Comparison of ENCODE assay signal across 13 cellular contexts in genomic region chr10:21572578-21572977, GRCh38. TPM values are rescaled to one million over a fixed set of nuclear protein-coding genes. Genes with fewer than 3 reads are reported as not detected.
DNase-seq lines count a peak whose midpoint lies in the region; ATAC-seq, FAIRE-seq and TF ChIP-seq lines count a peak whose summit lies in the region.
"Had no signal": no experiment of that assay in that cellular context is flagged by ENCODE, and none has a peak within 500 bp of the region (broad histone marks: within the 10 kb centered on the region; RNA-seq: fewer than 3 reads in every experiment).

No MANE protein-coding gene starts in this region.

- intact Hi-C loops in Caco-2 (cut with micrococcal nuclease; ENCODE audit: unreplicated experiment) = no loop called here
- intact Hi-C loops in colonic mucosa (cut with DNase I) = no loop called here

- no peak for FAIRE-seq in GM12892 (lab: Jason Lieb, UNC)

- H3K9me3 Mint-ChIP-seq in Caco-2 (ENCODE audit: unreplicated experiment) (no peaks in the 10 kb centered on the region), WTC11 (no peaks in the 10 kb centered on the region)
- H3K9me3 Mint-ChIP-seq: activated CD4-positive, alpha-beta memory T cell treated with anti-CD3 and anti-CD28 coated beads for 36 hours; T-helper 1 cell treated with Interleukin-12 subunit alpha and Interleukin-12 subunit beta and Interleukin-4 antibody, amounts not matched to agents 30 μg/mL and 1 μg/mL, for 36 hours had no signal

- H3K9ac ChIP-seq in colonic mucosa (ENCODE audit: low read depth in 2 of 2, low read length in 2 of 2) = no peak overlapping the region

- DNase-seq in Caco-2 (no peak), WTC11 (ENCODE audit: low spot score) (no peak), foreskin fibroblast (peak; percentile 57 to 79), osteoblast (ENCODE audit: insufficient read length, low spot score, missing footprints) (peak; percentile 56), colonic mucosa (no peak), GM12892 (ENCODE audit: insufficient read length) (no peak)
- no peak for DNase-seq in stimulated activated CD4-positive, alpha-beta T cell treated with anti-CD3 and anti-CD28 coated beads, Interleukin-2, amount 100 ng/mL, for 48 hours
- DNase-seq: activated CD4-positive, alpha-beta memory T cell treated with anti-CD3 and anti-CD28 coated beads for 36 hours; activated naive CD4-positive, alpha-beta T cell treated with anti-CD3 and anti-CD28 coated beads, Interleukin-2, amount 50 U/mL, for 16 hours; DMS79; hippocampal formation had no signal

- H3K36me3 Mint-ChIP-seq in Caco-2 (ENCODE audit: insufficient read depth, unreplicated experiment) (peaks cover 69% of the 10 kb centered on the region), WTC11 (peaks cover 14% of the 10 kb centered on the region)

- H3K27me3 Mint-ChIP-seq in Caco-2 (ENCODE audit: insufficient read depth, unreplicated experiment) (no peaks in the 10 kb centered on the region), WTC11 (ENCODE audit: low read depth) (no peaks in the 10 kb centered on the region)
- H3K27me3 Mint-ChIP-seq: activated CD4-positive, alpha-beta memory T cell treated with anti-CD3 and anti-CD28 coated beads for 36 hours had no signal

- H3K4me1 ChIP-seq in Caco-2 (no peaks in the 10 kb centered on the region; the same call in 1 of the 2 replicates), osteoblast (ENCODE audit: insufficient read depth, low read length) (peaks cover 6% of the 10 kb centered on the region), colonic mucosa (no peaks in the 10 kb centered on the region)

- peaks cover 29% of the 10 kb centered on the region for H4K20me1 ChIP-seq in osteoblast (ENCODE audit: insufficient read depth, low read length)

- H3K36me3 ChIP-seq in Caco-2 (ENCODE audit: control insufficient read depth, insufficient read depth, low read length) (no peaks in the 10 kb centered on the region; the same call in 1 of the 2 replicates), osteoblast (ENCODE audit: insufficient read depth, low read length) (no peaks in the 10 kb centered on the region), colonic mucosa (no peaks in the 10 kb centered on the region)

- ATAC-seq in WTC11 (no peak), HG02840 (IDR thresholded peaks at IDR 0.05; ENCODE audit: low FRiP score, unreplicated experiment) (no peak)

- H3K27ac ChIP-seq in osteoblast (ENCODE audit: low read depth, low read length) = peak overlapping the region; percentile 42
- no peak overlapping the region for H3K27ac ChIP-seq in colonic mucosa

- no peak overlapping the region for H3K4me3 ChIP-seq in Caco-2 (ENCODE audit: low read depth, low read length)
- H3K4me3 ChIP-seq in foreskin fibroblast (ENCODE audit: low read depth in 1 of 2, low read length in 2 of 2) = no peak overlapping the region
- H3K4me3 ChIP-seq in osteoblast (ENCODE audit: insufficient read depth, low read length) = no peak overlapping the region
- H3K4me3 ChIP-seq in colonic mucosa = no peak overlapping the region

- no peak overlapping the region for H3K4me2 ChIP-seq in osteoblast (ENCODE audit: insufficient read depth, low read length)

- H3K27ac Mint-ChIP-seq in Caco-2 (ENCODE audit: unreplicated experiment) = peak overlapping the region; percentile 21
- peak overlapping the region; percentile 54; the same call in 1 of the 2 replicates for H3K27ac Mint-ChIP-seq in WTC11
- H3K27ac Mint-ChIP-seq: activated CD4-positive, alpha-beta memory T cell treated with anti-CD3 and anti-CD28 coated beads for 36 hours; T-helper 1 cell treated with Interleukin-12 subunit alpha and Interleukin-12 subunit beta and Interleukin-4 antibody, amounts not matched to agents 30 μg/mL and 1 μg/mL, for 36 hours had no signal

- no peak for TF ChIP-seq POLR2A in GM12892 (IDR thresholded peaks at IDR 0.05; ENCODE audit: low read depth, low read length)

- no peaks in the 10 kb centered on the region for H3K9me3 ChIP-seq in Caco-2
- H3K9me3 ChIP-seq in osteoblast (ENCODE audit: low read depth, low read length) = no peaks in the 10 kb centered on the region
- H3K9me3 ChIP-seq in colonic mucosa = no peaks in the 10 kb centered on the region

- H3K27me3 ChIP-seq in Caco-2 (replicated peaks; ENCODE audit: control insufficient read depth, insufficient read depth, low read length) = no peaks in the 10 kb centered on the region
- H3K27me3 ChIP-seq in osteoblast (ENCODE audit: insufficient read depth, low read length) = no peaks in the 10 kb centered on the region
- H3K27me3 ChIP-seq in colonic mucosa = no peaks in the 10 kb centered on the region

- H3K4me1 Mint-ChIP-seq in Caco-2 (ENCODE audit: low read depth, unreplicated experiment) (peaks cover 21% of the 10 kb centered on the region), WTC11 (peaks cover 29% of the 10 kb centered on the region)

- BruUV-seq in Caco-2 (replicated peaks; lab: Mats Ljungman, UMichigan) = no TSS peak

- peaks cover 94% of the 10 kb centered on the region for H3K79me2 ChIP-seq in osteoblast (ENCODE audit: insufficient read depth, low read length)

- TF ChIP-seq CTCF in Caco-2 (IDR thresholded peaks at IDR 0.05; ENCODE audit: insufficient read depth in 1 of 2, low read depth in 1 of 2, low read length in 1 of 2, severe bottlenecking in 1 of 2, unreplicated experiment in 1 of 2) = no peak
- no peak for TF ChIP-seq CTCF in WTC11 (IDR thresholded peaks at IDR 0.05)
- TF ChIP-seq CTCF in foreskin fibroblast (IDR thresholded peaks at IDR 0.05; ENCODE audit: low read depth, low read length) = no peak
- TF ChIP-seq CTCF in osteoblast (IDR thresholded peaks at IDR 0.05; ENCODE audit: extremely low read depth, low read depth, low read length) = no peak
- TF ChIP-seq CTCF in colonic mucosa (IDR thresholded peaks at IDR 0.05) = no peak

- CTCF ChIA-PET in Caco-2 (lab: Charles Lee) = no interaction called here
- CTCF ChIA-PET in WTC11 (lab: Charles Lee) = interaction anchor here (0.9 kb wide), 1 partner anchor 77 kb away, joined by 3 read pairs; no protein-coding TSS in a partner anchor

- POLR2A ChIA-PET in Caco-2 (lab: Charles Lee) (no interaction called here), WTC11 (lab: Charles Lee) (no interaction called here)

- H3K4me3 Mint-ChIP-seq in Caco-2 (ENCODE audit: unreplicated experiment) = no peak overlapping the region
- H3K4me3 Mint-ChIP-seq in WTC11 = no peak overlapping the region
- H3K4me3 Mint-ChIP-seq: activated CD4-positive, alpha-beta memory T cell treated with anti-CD3 and anti-CD28 coated beads for 36 hours; T-helper 1 cell treated with Interleukin-12 subunit alpha and Interleukin-12 subunit beta and Interleukin-4 antibody, amounts not matched to agents 30 μg/mL and 1 μg/mL, for 36 hours had no signal

- no peak overlapping the region for H2AFZ ChIP-seq in osteoblast (ENCODE audit: low read length)

TF ChIP-seq in WTC11, 78 proteins besides CTCF, POLR2A, EP300 and RAD21 (continues in another document):
- TF ChIP-seq ZBTB43 (CRISPR knock-in tag; IDR thresholded peaks at IDR 0.05) (no peak), ZNF138 (CRISPR knock-in tag; conservative IDR thresholded peaks at IDR 0.05) (no peak), GTF2I (CRISPR knock-in tag; conservative IDR thresholded peaks at IDR 0.05) (no peak), ATF1 (CRISPR knock-in tag; IDR thresholded peaks at IDR 0.05) (no peak), SP1 (CRISPR knock-in tag; conservative IDR thresholded peaks at IDR 0.05) (no peak), ZNF281 (CRISPR knock-in tag; IDR thresholded peaks at IDR 0.05) (no peak), FOXP1 (CRISPR knock-in tag; IDR thresholded peaks at IDR 0.05; ENCODE audit: borderline replicate concordance) (no peak), ZBTB21 (CRISPR knock-in tag; IDR thresholded peaks at IDR 0.05; ENCODE audit: borderline replicate concordance) (no peak), ZNF396 (CRISPR knock-in tag; IDR thresholded peaks at IDR 0.05; ENCODE audit: borderline replicate concordance) (no peak)

RNA-seq across cellular contexts. Expression of gene MLLT10, which starts 38.5 kb away (rescaled TPM):
- total RNA-seq in Caco-2 (2022) (84.3 and 85.3 TPM in 2 replicates), WTC11 (2021) (52.7 to 60.3 TPM (median 60.1 TPM) in 3 replicates), osteoblast (37.6 and 44.8 TPM in 2 replicates), colonic mucosa (10 to 100 TPM; 17.8 to 25.1 TPM)
- 31.1 TPM for polyA plus RNA-seq in GM12892 (2012; ENCODE audit: missing spikeins)

RNA-seq across cellular contexts. Expression of gene SKIDA1, which starts 47.1 kb away (rescaled TPM):
- total RNA-seq in Caco-2 (2022) (5.7 and 6.3 TPM in 2 replicates), WTC11 (2021) (9.4 to 12.9 TPM (median 11.8 TPM) in 3 replicates), osteoblast (0.29 and 0.36 TPM in 2 replicates), colonic mucosa (under 1 TPM; 0.10 to 0.45 TPM)
- 0.17 TPM for polyA plus RNA-seq in GM12892 (2012; ENCODE audit: missing spikeins)

Comparison
In these comparisons a context has a peak if more than half of its experiments do, and no peak if none do; other contexts are left out.
1. DNase-seq: peak in foreskin fibroblast (2 of 2) and osteoblast (single experiment); none in Caco-2 (0 of 2), WTC11 (single experiment), colonic mucosa (single experiment), stimulated activated CD4-positive, alpha-beta T cell treated with anti-CD3 and anti-CD28 coated beads, Interleukin-2, amount 100 ng/mL, for 48 hours (0 of 2) and GM12892 (single experiment).